Comparison of ENCODE assay signal across 25 cellular contexts in genomic region chr4:156909010-156909409, GRCh38.
"Had no signal": no experiment of that assay in that cellular context is flagged by ENCODE, and none has a peak within 500 bp of the region (broad histone marks: within the 10 kb centered on the region; RNA-seq: fewer than 3 reads in every experiment).

No MANE protein-coding gene starts in this region.

- H3K4me3 ChIP-seq: neural progenitor cell, ovary, psoas muscle, right lobe of liver, sigmoid colon, skin epidermis, stomach, thoracic aorta, thyroid gland, tibial nerve, upper lobe of left lung, vagina had no signal

- H3K9ac ChIP-seq: neural progenitor cell, parathyroid adenoma had no signal

- H3K36me3 ChIP-seq: neural progenitor cell, ovary, right lobe of liver, sigmoid colon, stomach, thoracic aorta, thyroid gland, tibial nerve, upper lobe of left lung, vagina had no signal

- H3K9me3 ChIP-seq: ovary, psoas muscle, right lobe of liver, thyroid gland, vagina had no signal

- H3K27ac ChIP-seq: neural progenitor cell, ovary, parathyroid adenoma, psoas muscle, right lobe of liver, sigmoid colon, skin epidermis, stomach, thoracic aorta, thyroid gland, tibial nerve, upper lobe of left lung, vagina had no signal

- H3K27me3 ChIP-seq: neural progenitor cell, ovary, right lobe of liver, sigmoid colon, stomach, thyroid gland, tibial nerve, upper lobe of left lung, vagina had no signal

- ATAC-seq: naive thymus-derived CD4-positive, alpha-beta T cell; natural killer cell; psoas muscle; right cardiac atrium; right lobe of liver; stimulated activated memory B cell treated with anti-CD40 and anti-IgM and Interleukin-4, amounts not matched to agents 10 μg/mL and 1 μg/mL and 100 μg/mL, for 72 hours had no signal

- H3K4me2 ChIP-seq: neural progenitor cell had no signal

- DNase-seq: naive thymus-derived CD4-positive, alpha-beta T cell; natural killer cell; occipital lobe; ovary; posterior cingulate gyrus; psoas muscle; right cardiac atrium; right lobe of liver; sigmoid colon; stimulated activated CD4-positive, alpha-beta T cell treated with anti-CD3 and anti-CD28 coated beads, Interleukin-1b, Interleukin-23, amount 100 ng/mL, for 48 hours; stimulated activated CD4-positive, alpha-beta T cell treated with anti-CD3 and anti-CD28 coated beads, Interleukin-4, amount 100 ng/mL, for 1 hour; stimulated activated CD4-positive, alpha-beta T cell treated with anti-CD3 and anti-CD28 coated beads, Interleukin-4, amount 100 ng/mL, for 4 hours; stimulated activated CD8-positive, alpha-beta memory T cell treated with anti-CD3 and anti-CD28 coated beads, Interleukin-4, amount 100 ng/mL, for 48 hours; stimulated activated naive CD4-positive, alpha-beta T cell; stomach; thyroid gland; trophoblast cell; upper lobe of left lung had no signal

- H3K4me1 ChIP-seq: neural progenitor cell, psoas muscle, right lobe of liver, tibial nerve, upper lobe of left lung had no signal
